13 cellular contexts compared by ENCODE assay signal in genomic region chr11:1381793-1382425, GRCh38. TPM values are rescaled to one million over a fixed set of nuclear protein-coding genes. Genes with fewer than 3 reads are reported as not detected.
DNase-seq lines count a peak whose midpoint lies in the region; ATAC-seq and TF ChIP-seq lines count a peak whose summit lies in the region.
"Had no signal": no experiment of that assay in that cellular context is flagged by ENCODE, and none has a peak within 500 bp of the region (broad histone marks: within the 10 kb centered on the region; RNA-seq: fewer than 3 reads in every experiment).

No MANE protein-coding gene starts in this region.

- H3K4me1 Mint-ChIP-seq in activated naive CD4-positive, alpha-beta T cell treated with anti-CD3 and anti-CD28 coated beads, Interleukin-2, amount 10 ng/mL, durations not matched to agents 7 days and 5 days, result peaks cover 15% of the 10 kb centered on the region
- peaks cover 14% of the 10 kb centered on the region for H3K4me1 Mint-ChIP-seq in activated CD4-positive, alpha-beta memory T cell treated with anti-CD3 and anti-CD28 coated beads for 36 hours (ENCODE audit: low read depth)
- peaks cover 4% of the 10 kb centered on the region for H3K4me1 Mint-ChIP-seq in glutamatergic neuron (ENCODE audit: low read depth, unreplicated experiment)
- peaks cover 30% of the 10 kb centered on the region for H3K4me1 Mint-ChIP-seq in stimulated activated memory B cell treated with anti-CD40 and anti-IgM and Interleukin-4, amounts not matched to agents 10 μg/mL and 1 μg/mL and 100 μg/mL, for 72 hours
- H3K4me1 Mint-ChIP-seq: nephron had no signal

- no peaks in the 10 kb centered on the region for H3K9me3 Mint-ChIP-seq in activated naive CD4-positive, alpha-beta T cell treated with anti-CD3 and anti-CD28 coated beads, Interleukin-2, amount 10 ng/mL, durations not matched to agents 7 days and 5 days
- no peaks in the 10 kb centered on the region for H3K9me3 Mint-ChIP-seq in activated CD4-positive, alpha-beta memory T cell treated with anti-CD3 and anti-CD28 coated beads for 36 hours
- H3K9me3 Mint-ChIP-seq in glutamatergic neuron (ENCODE audit: unreplicated experiment), result peaks cover 1% of the 10 kb centered on the region
- peaks cover 4% of the 10 kb centered on the region for H3K9me3 Mint-ChIP-seq in stimulated activated memory B cell treated with anti-CD40 and anti-IgM and Interleukin-4, amounts not matched to agents 10 μg/mL and 1 μg/mL and 100 μg/mL, for 72 hours

- H3K4me3 Mint-ChIP-seq in activated naive CD4-positive, alpha-beta T cell treated with anti-CD3 and anti-CD28 coated beads, Interleukin-2, amount 10 ng/mL, durations not matched to agents 7 days and 5 days, result peak overlapping the region; percentile 70
- peak overlapping the region; percentile 47 for H3K4me3 Mint-ChIP-seq in activated CD4-positive, alpha-beta memory T cell treated with anti-CD3 and anti-CD28 coated beads for 36 hours
- no peak overlapping the region for H3K4me3 Mint-ChIP-seq in glutamatergic neuron (ENCODE audit: unreplicated experiment)
- peak overlapping the region; percentile 79 for H3K4me3 Mint-ChIP-seq in stimulated activated memory B cell treated with anti-CD40 and anti-IgM and Interleukin-4, amounts not matched to agents 10 μg/mL and 1 μg/mL and 100 μg/mL, for 72 hours

- no peak overlapping the region for H3K27ac Mint-ChIP-seq in activated naive CD4-positive, alpha-beta T cell treated with anti-CD3 and anti-CD28 coated beads, Interleukin-2, amount 10 ng/mL, durations not matched to agents 7 days and 5 days
- no peak overlapping the region for H3K27ac Mint-ChIP-seq in activated CD4-positive, alpha-beta memory T cell treated with anti-CD3 and anti-CD28 coated beads for 36 hours
- H3K27ac Mint-ChIP-seq in glutamatergic neuron (ENCODE audit: unreplicated experiment), result peak overlapping the region; percentile 28
- H3K27ac Mint-ChIP-seq in stimulated activated memory B cell treated with anti-CD40 and anti-IgM and Interleukin-4, amounts not matched to agents 10 μg/mL and 1 μg/mL and 100 μg/mL, for 72 hours, result peak overlapping the region; percentile 90
- H3K27ac Mint-ChIP-seq: nephron had no signal

- no peak for DNase-seq in activated naive CD4-positive, alpha-beta T cell treated with anti-CD3 and anti-CD28 coated beads, Interleukin-2, amount 10 ng/mL, durations not matched to agents 7 days and 5 days
- DNase-seq in activated naive CD4-positive, alpha-beta T cell treated with Interleukin-2 at 50 U/mL for 16 hours, result no peak
- no peak for DNase-seq in activated CD4-positive, alpha-beta memory T cell treated with anti-CD3 and anti-CD28 coated beads for 36 hours
- DNase-seq in glutamatergic neuron (no peak), NCI-H2029 treated with DMSO at 0.1 percent for 48 hours (lab: John Stamatoyannopoulos, UW) (no peak)
- DNase-seq: left ventricle myocardium superior; NCI-H1436 treated with DMSO at 0.1 percent for 48 hours; NCI-H446 treated with DMSO at 0.1 percent for 48 hours; stimulated activated CD4-positive, alpha-beta T cell treated with anti-CD3 and anti-CD28 coated beads, Interleukin-1b, Interleukin-23, amount 100 ng/mL, for 48 hours had no signal

- POLR2A ChIA-PET in activated CD4-positive, alpha-beta memory T cell treated with anti-CD3 and anti-CD28 coated beads for 36 hours (lab: Charles Lee), result no interaction called here

- ATAC-seq in stimulated activated memory B cell treated with anti-CD40 and anti-IgM and Interleukin-4, amounts not matched to agents 10 μg/mL and 1 μg/mL and 100 μg/mL, for 72 hours, result no peak
- ATAC-seq in GM21825 (IDR thresholded peaks at IDR 0.05; ENCODE audit: unreplicated experiment) (no peak), HG02623 (IDR thresholded peaks at IDR 0.05; ENCODE audit: unreplicated experiment) (no peak)

- intact Hi-C loops in activated CD4-positive, alpha-beta memory T cell treated with anti-CD3 and anti-CD28 coated beads for 36 hours (cut with micrococcal nuclease), result loop anchor here (2.0 to 10.0 kb wide), 2 partner anchors 71 to 177 kb away; no protein-coding TSS in a partner anchor

- CTCF ChIA-PET in activated naive CD4-positive, alpha-beta T cell treated with anti-CD3 and anti-CD28 coated beads, Interleukin-2, amount 10 ng/mL, durations not matched to agents 7 days and 5 days (lab: Charles Lee), result no interaction called here
- CTCF ChIA-PET in activated CD4-positive, alpha-beta memory T cell treated with anti-CD3 and anti-CD28 coated beads for 36 hours (lab: Charles Lee), result no interaction called here

- H3K27me3 Mint-ChIP-seq in activated naive CD4-positive, alpha-beta T cell treated with anti-CD3 and anti-CD28 coated beads, Interleukin-2, amount 10 ng/mL, durations not matched to agents 7 days and 5 days, result peaks cover 31% of the 10 kb centered on the region
- no peaks in the 10 kb centered on the region for H3K27me3 Mint-ChIP-seq in activated CD4-positive, alpha-beta memory T cell treated with anti-CD3 and anti-CD28 coated beads for 36 hours
- peaks cover 5% of the 10 kb centered on the region for H3K27me3 Mint-ChIP-seq in glutamatergic neuron (ENCODE audit: unreplicated experiment)
- no peaks in the 10 kb centered on the region for H3K27me3 Mint-ChIP-seq in stimulated activated memory B cell treated with anti-CD40 and anti-IgM and Interleukin-4, amounts not matched to agents 10 μg/mL and 1 μg/mL and 100 μg/mL, for 72 hours

- no peaks in the 10 kb centered on the region for H3K36me3 Mint-ChIP-seq in activated naive CD4-positive, alpha-beta T cell treated with anti-CD3 and anti-CD28 coated beads, Interleukin-2, amount 10 ng/mL, durations not matched to agents 7 days and 5 days
- H3K36me3 Mint-ChIP-seq in activated CD4-positive, alpha-beta memory T cell treated with anti-CD3 and anti-CD28 coated beads for 36 hours, result no peaks in the 10 kb centered on the region
- no peaks in the 10 kb centered on the region for H3K36me3 Mint-ChIP-seq in glutamatergic neuron (ENCODE audit: unreplicated experiment)
- no peaks in the 10 kb centered on the region for H3K36me3 Mint-ChIP-seq in stimulated activated memory B cell treated with anti-CD40 and anti-IgM and Interleukin-4, amounts not matched to agents 10 μg/mL and 1 μg/mL and 100 μg/mL, for 72 hours

- no peak for TF ChIP-seq CTCF in glutamatergic neuron (IDR thresholded peaks at IDR 0.05; ENCODE audit: partially characterized antibody, unreplicated experiment)

RNA-seq across cellular contexts. Expression of gene BRSK2, which starts 7.8 kb away (rescaled TPM):
- under 1 TPM; 0.46 to 0.64 TPM for total RNA-seq in activated CD4-positive, alpha-beta memory T cell treated with anti-CD3 and anti-CD28 coated beads for 36 hours
- 207 TPM for total RNA-seq in glutamatergic neuron (ENCODE audit: unreplicated experiment)

Comparison
In these comparisons a context has a peak if more than half of its experiments do, and no peak if none do; other contexts are left out.
1. H3K27ac Mint-ChIP-seq: peak in glutamatergic neuron (single experiment) and stimulated activated memory B cell treated with anti-CD40 and anti-IgM and Interleukin-4, amounts not matched to agents 10 μg/mL and 1 μg/mL and 100 μg/mL, for 72 hours (single experiment); none in activated naive CD4-positive, alpha-beta T cell treated with anti-CD3 and anti-CD28 coated beads, Interleukin-2, amount 10 ng/mL, durations not matched to agents 7 days and 5 days (single experiment) and activated CD4-positive, alpha-beta memory T cell treated with anti-CD3 and anti-CD28 coated beads for 36 hours (single experiment).
2. RNA of gene BRSK2, which starts 7.8 kb away (total RNA-seq): 207 TPM in glutamatergic neuron (single experiment); 0.46 to 0.64 TPM in activated CD4-positive, alpha-beta memory T cell treated with anti-CD3 and anti-CD28 coated beads for 36 hours; every median in the first group is over 100 times any median in the second.